In the genomic region with DNA sequence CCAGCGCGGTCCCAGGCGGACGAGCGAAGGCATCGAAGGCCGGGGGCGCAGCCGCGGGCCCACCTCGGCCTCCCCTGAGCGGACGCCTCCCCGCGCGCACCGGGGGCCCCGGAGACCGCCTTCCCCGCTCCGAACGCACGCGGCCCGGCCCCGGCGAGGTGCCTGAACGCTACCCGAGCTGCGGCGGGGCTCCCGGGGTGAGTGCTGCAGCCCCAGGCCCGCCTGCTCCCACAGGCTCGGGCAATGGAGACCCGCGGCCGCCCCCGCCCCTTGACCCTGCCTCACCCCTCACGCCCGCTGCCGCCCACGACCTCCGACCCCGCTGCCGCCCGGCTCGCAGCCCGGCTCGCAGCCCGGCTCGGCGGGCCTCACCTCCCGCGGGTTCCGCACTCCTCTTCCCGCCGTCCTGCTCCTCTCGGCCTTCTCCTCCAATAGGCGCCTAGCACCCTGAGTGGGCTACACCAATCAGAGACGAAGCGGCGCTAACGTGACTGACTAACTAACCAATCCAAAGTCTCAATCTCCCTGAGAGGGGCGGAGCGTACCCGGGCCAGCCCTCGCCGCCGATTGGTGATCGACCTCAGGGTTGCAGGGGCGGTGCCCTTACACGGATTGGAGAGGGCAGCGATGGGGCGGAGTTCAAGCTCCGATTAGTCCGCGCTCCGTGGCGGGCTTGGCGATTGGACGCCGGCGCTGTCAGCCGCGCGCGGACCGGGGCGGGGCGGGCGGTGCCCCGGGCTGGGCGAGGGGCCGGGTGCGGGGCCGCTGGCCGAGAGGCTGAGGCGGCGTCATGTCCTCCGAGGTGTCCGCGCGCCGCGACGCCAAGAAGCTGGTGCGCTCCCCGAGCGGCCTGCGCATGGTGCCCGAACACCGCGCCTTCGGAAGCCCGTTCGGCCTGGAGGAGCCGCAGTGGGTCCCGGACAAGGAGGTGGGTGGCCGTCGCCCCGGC, we compare ENCODE assay signal across 8 cellular contexts. TPM values are rescaled to one million over a fixed set of nuclear protein-coding genes. Genes with fewer than 3 reads are reported as not detected.
DNase-seq lines count a peak whose midpoint lies in the region; ATAC-seq, FAIRE-seq and TF ChIP-seq lines count a peak whose summit lies in the region.

XRCC3 (minus strand) TSS at position 400 of the 949 bp plus-strand sequence. CDS start 4,364 bp downstream, outside the sequence.
ZFYVE21 (plus strand) TSS at position 759 of the 949 bp plus-strand sequence; CDS start at position 791, 32 bp downstream.

- peak within 1 kb of the TSS; percentile 98 for H3K4me3 Mint-ChIP-seq in natural killer cell treated with Interleukin-12 subunit alpha and Interleukin-12 subunit beta and Interleukin-15 and Interleukin-18, amount 100 ng/mL, for 72 hours

- peak within 1 kb of the TSS; percentile 78 for H3K4me3 ChIP-seq in Loucy (ENCODE audit: low read length, poor library complexity, severe bottlenecking)
- peak within 1 kb of the TSS; percentile 68 for H3K4me3 ChIP-seq in fibroblast of pulmonary artery (replicated peaks; ENCODE audit: low read depth, low read length)

- no peaks in the 10 kb centered on the region for H3K9me3 Mint-ChIP-seq in natural killer cell treated with Interleukin-12 subunit alpha and Interleukin-12 subunit beta and Interleukin-15 and Interleukin-18, amount 100 ng/mL, for 72 hours

- H3K9ac ChIP-seq in Loucy (ENCODE audit: low read depth, low read length, poor library complexity, severe bottlenecking): peak within 1 kb of the TSS; percentile 78

- H3K9me3 ChIP-seq in Loucy (ENCODE audit: insufficient read depth, low read depth, low read length): no peaks in the 10 kb centered on the region

- H3K4me2 ChIP-seq in Loucy (ENCODE audit: low read depth, low read length, poor library complexity, severe bottlenecking): peak within 1 kb of the TSS; percentile 94

- TF ChIP-seq POLR2A in H54 (IDR thresholded peaks at IDR 0.05; ENCODE audit: low read depth, low read length): peak; percentile 85
- TF ChIP-seq POLR2A in Raji (IDR thresholded peaks at IDR 0.05; ENCODE audit: insufficient read depth, low read depth, low read length): peak; percentile 77

- H3K27me3 ChIP-seq in Loucy (ENCODE audit: insufficient read depth, low read length, poor library complexity, severe bottlenecking): no peaks in the 10 kb centered on the region

- H3K27me3 Mint-ChIP-seq in natural killer cell treated with Interleukin-12 subunit alpha and Interleukin-12 subunit beta and Interleukin-15 and Interleukin-18, amount 100 ng/mL, for 72 hours: no peaks in the 10 kb centered on the region

- H2AFZ ChIP-seq in Loucy (ENCODE audit: low read length): peak within 1 kb of the TSS; percentile 53; the same call in 1 of the 2 replicates

- H3F3A ChIP-seq in Loucy (ENCODE audit: low read depth): no peaks in the 10 kb centered on the region

- FAIRE-seq in H54 (lab: Jason Lieb, UNC): peak; percentile 92

- no peaks in the 10 kb centered on the region for H3K36me3 ChIP-seq in Loucy (ENCODE audit: insufficient read depth, low read length)

- peaks cover 43% of the 10 kb centered on the region for H3K79me2 ChIP-seq in Loucy (ENCODE audit: insufficient read depth, low read length)

- peak within 1 kb of the TSS; percentile 84 to 88 for H3K27ac Mint-ChIP-seq in natural killer cell treated with Interleukin-12 subunit alpha and Interleukin-12 subunit beta and Interleukin-15 and Interleukin-18, amount 100 ng/mL, for 72 hours

- peaks cover 8 to 25% of the 10 kb centered on the region in 2 donors for H3K4me1 Mint-ChIP-seq in natural killer cell treated with Interleukin-12 subunit alpha and Interleukin-12 subunit beta and Interleukin-15 and Interleukin-18, amount 100 ng/mL, for 72 hours (ENCODE audit: low read depth in 2 of 2)

- no peaks in the 10 kb centered on the region for H3K9me2 ChIP-seq in Loucy (replicated peaks; ENCODE audit: low read depth, low read length)

- H3K4me1 ChIP-seq in Loucy (ENCODE audit: insufficient read depth, low read length, poor library complexity, severe bottlenecking): peaks cover 12% of the 10 kb centered on the region

- peaks cover 9% of the 10 kb centered on the region for H4K20me1 ChIP-seq in Loucy (ENCODE audit: insufficient read depth, low read length, poor library complexity, severe bottlenecking)

- TF ChIP-seq CTCF in Loucy (conservative IDR thresholded peaks at IDR 0.05; ENCODE audit: low read length) (no peak), fibroblast of pulmonary artery (IDR thresholded peaks at IDR 0.05; ENCODE audit: low read length, missing control alignments) (no peak)

- DNase-seq in EL: peak; percentile 100
- peak; percentile 99 for DNase-seq in H54 (ENCODE audit: insufficient read length, low spot score)
- peak; percentile 99 for DNase-seq in activated T-helper 9 cell treated with anti-CD3 and anti-CD28 coated beads, Interleukin-2, amount 50 U/mL, for 16 hours (ENCODE audit: low read depth)
- peak; percentile 99 for DNase-seq in fibroblast of pulmonary artery (ENCODE audit: low read depth)
- DNase-seq in natural killer cell treated with Interleukin-12 subunit alpha and Interleukin-12 subunit beta and Interleukin-15 and Interleukin-18, amount 100 ng/mL, for 72 hours (ENCODE audit: low spot score): peak; percentile 99
- peak; percentile 99 for DNase-seq in stimulated activated naive CD8-positive, alpha-beta T cell treated with anti-CD3 and anti-CD28 coated beads, Interleukin-15, Interleukin-2, amounts not matched to agents 100 U/mL and 50 U/mL, for 24 hours

- no peaks in the 10 kb centered on the region for H3K36me3 Mint-ChIP-seq in natural killer cell treated with Interleukin-12 subunit alpha and Interleukin-12 subunit beta and Interleukin-15 and Interleukin-18, amount 100 ng/mL, for 72 hours

- peak; percentile 97 to 98 for ATAC-seq in natural killer cell treated with Interleukin-12 subunit alpha and Interleukin-12 subunit beta and Interleukin-15 and Interleukin-18, amount 100 ng/mL, for 72 hours
- peak; percentile 97 for ATAC-seq in stimulated activated naive CD8-positive, alpha-beta T cell treated with anti-CD3 and anti-CD28 coated beads, Interleukin-15, Interleukin-2, amounts not matched to agents 100 U/mL and 50 U/mL, for 24 hours

RNA-seq across cellular contexts. Expression of gene XRCC3, which starts in this region (rescaled TPM):
- 100 to 1,000 TPM in 1 of 2 donors, 10 to 100 TPM in 1; 37.3 to 112 TPM for total RNA-seq in natural killer cell treated with Interleukin-12 subunit alpha and Interleukin-12 subunit beta and Interleukin-15 and Interleukin-18, amount 100 ng/mL, for 72 hours

RNA-seq across cellular contexts. Expression of gene ZFYVE21, which starts in this region (rescaled TPM):
- 10 to 100 TPM; 13.0 to 22.0 TPM for total RNA-seq in natural killer cell treated with Interleukin-12 subunit alpha and Interleukin-12 subunit beta and Interleukin-15 and Interleukin-18, amount 100 ng/mL, for 72 hours

Comparison
In these comparisons a context has a peak if more than half of its experiments do, and no peak if none do; other contexts are left out.
1. Peak in every context shown above with its lines: DNase-seq, ATAC-seq and H3K4me3 ChIP-seq.